Comparison of ENCODE assay signal across 21 cellular contexts in the genomic region with DNA sequence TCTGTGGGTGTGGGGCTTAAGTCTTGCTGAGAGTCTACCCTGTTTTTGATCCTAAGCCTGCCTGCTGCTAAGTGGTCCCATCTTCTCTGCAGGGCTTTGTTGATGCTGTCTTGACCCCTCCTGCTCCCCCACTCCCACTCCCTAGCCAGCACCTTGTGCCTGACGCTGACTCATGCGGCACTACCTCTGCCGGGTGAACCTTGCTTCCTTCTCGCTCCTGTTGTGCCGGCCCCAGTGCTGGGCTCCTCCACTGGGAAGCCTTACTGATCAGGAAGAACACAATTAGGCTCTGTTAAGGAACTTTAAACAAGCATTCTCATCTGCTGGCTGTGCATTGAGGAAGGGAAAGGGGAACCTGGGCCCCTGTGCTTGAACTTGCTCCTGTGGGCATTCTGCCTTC.
"Had no signal": no experiment of that assay in that cellular context is flagged by ENCODE, and none has a peak within 500 bp of the region (broad histone marks: within the 10 kb centered on the region; RNA-seq: fewer than 3 reads in every experiment).

No MANE protein-coding gene starts in this region.

- H3K27ac Mint-ChIP-seq: dendritic cell treated with granulocyte-macrophage colony-stimulating factor and Interleukin-4, amounts not matched to agents 40 ng/mL and 50 ng/mL, for 4 days; effector memory CD8-positive, alpha-beta T cell; natural killer cell; progenitor cell of endocrine pancreas; stimulated activated effector memory CD8-positive, alpha-beta T cell treated with anti-CD3 and anti-CD28 coated beads, Interleukin-12 subunit alpha, Interleukin-12 subunit beta, amount 100 ng/mL, for 72 hours had no signal

- H3K9me3 Mint-ChIP-seq: dendritic cell treated with granulocyte-macrophage colony-stimulating factor and Interleukin-4, amounts not matched to agents 40 ng/mL and 50 ng/mL, for 4 days; effector memory CD8-positive, alpha-beta T cell; natural killer cell; neural crest cell had no signal

- H3K9me3 ChIP-seq: esophagus squamous epithelium, gastroesophageal sphincter, ovary, tibial artery, upper lobe of left lung, uterus had no signal

- H3K4me1 ChIP-seq: upper lobe of left lung, uterus had no signal

- H3K4me3 Mint-ChIP-seq: dendritic cell treated with granulocyte-macrophage colony-stimulating factor and Interleukin-4, amounts not matched to agents 40 ng/mL and 50 ng/mL, for 4 days; effector memory CD8-positive, alpha-beta T cell; natural killer cell; neural crest cell; stimulated activated effector memory CD8-positive, alpha-beta T cell treated with anti-CD3 and anti-CD28 coated beads, Interleukin-12 subunit alpha, Interleukin-12 subunit beta, amount 100 ng/mL, for 72 hours had no signal

- H3K36me3 ChIP-seq: esophagus squamous epithelium, ovary, upper lobe of left lung, uterus had no signal

- H3K27me3 ChIP-seq: gastroesophageal sphincter, hepatocyte, ovary, tibial artery, upper lobe of left lung, uterus had no signal

- ATAC-seq: effector memory CD8-positive, alpha-beta T cell; gastroesophageal sphincter; natural killer cell; right cardiac atrium; stimulated activated effector memory CD8-positive, alpha-beta T cell treated with anti-CD3 and anti-CD28 coated beads, Interleukin-12 subunit alpha, Interleukin-12 subunit beta, amount 100 ng/mL, for 72 hours; stimulated activated naive CD8-positive, alpha-beta T cell treated with anti-CD3 and anti-CD28 coated beads, Interleukin-15, Interleukin-2, amounts not matched to agents 100 U/mL and 50 U/mL, for 24 hours had no signal

- DNase-seq: effector memory CD8-positive, alpha-beta T cell; esophagus squamous epithelium; foreskin fibroblast; head of caudate nucleus; natural killer cell; nucleus accumbens; ovary; right cardiac atrium; stimulated activated CD4-positive, alpha-beta T cell treated with anti-CD3 and anti-CD28 coated beads, Interleukin-4, amount 100 ng/mL, for 1 hour; stimulated activated CD8-positive, alpha-beta memory T cell treated with anti-CD3 and anti-CD28 coated beads, Interleukin-4, amount 100 ng/mL, for 48 hours; stimulated activated naive CD8-positive, alpha-beta T cell treated with anti-CD3 and anti-CD28 coated beads, Interleukin-15, Interleukin-2, amounts not matched to agents 100 U/mL and 50 U/mL, for 24 hours; tibial artery; upper lobe of left lung; uterus had no signal

- H3K36me3 Mint-ChIP-seq: natural killer cell; stimulated activated effector memory CD8-positive, alpha-beta T cell treated with anti-CD3 and anti-CD28 coated beads, Interleukin-12 subunit alpha, Interleukin-12 subunit beta, amount 100 ng/mL, for 72 hours had no signal

- H3K79me2 ChIP-seq: hepatocyte had no signal

- H3K4me2 ChIP-seq: hepatocyte, smooth muscle cell had no signal

- H3K27me3 Mint-ChIP-seq: dendritic cell treated with granulocyte-macrophage colony-stimulating factor and Interleukin-4, amounts not matched to agents 40 ng/mL and 50 ng/mL, for 4 days had no signal

- H3K4me1 Mint-ChIP-seq: natural killer cell; stimulated activated effector memory CD8-positive, alpha-beta T cell treated with anti-CD3 and anti-CD28 coated beads, Interleukin-12 subunit alpha, Interleukin-12 subunit beta, amount 100 ng/mL, for 72 hours had no signal

- H3K4me3 ChIP-seq: esophagus squamous epithelium, gastroesophageal sphincter, hepatocyte, ovary, smooth muscle cell, tibial artery, upper lobe of left lung, uterus had no signal

- H3K27ac ChIP-seq: esophagus squamous epithelium, gastroesophageal sphincter, hepatocyte, ovary, tibial artery, upper lobe of left lung, uterus had no signal
